19 cellular contexts compared by ENCODE assay signal in genomic region chr11:119566299-119566698, GRCh38.
"Had no signal": no experiment of that assay in that cellular context is flagged by ENCODE, and none has a peak within 500 bp of the region (broad histone marks: within the 10 kb centered on the region; RNA-seq: fewer than 3 reads in every experiment).

No MANE protein-coding gene starts in this region.

- H3K4me3 ChIP-seq: esophagus squamous epithelium, gastroesophageal sphincter, left lung, lower lobe of right lung, right atrium auricular region, smooth muscle cell, tibial artery had no signal

- H3K9me3 ChIP-seq: esophagus squamous epithelium, gastroesophageal sphincter, left lung, lower lobe of right lung, right atrium auricular region, tibial artery had no signal

- H3K27ac ChIP-seq: esophagus squamous epithelium, gastroesophageal sphincter, left lung, lower lobe of right lung, right atrium auricular region, tibial artery had no signal

- H3K9me3 Mint-ChIP-seq: central memory CD8-positive, alpha-beta T cell; stimulated activated effector memory CD8-positive, alpha-beta T cell treated with anti-CD3 and anti-CD28 coated beads, Interleukin-12 subunit alpha, Interleukin-12 subunit beta, amount 100 ng/mL, for 72 hours had no signal

- H3K27me3 ChIP-seq: gastroesophageal sphincter, left lung, right atrium auricular region, tibial artery had no signal

- H3K4me1 ChIP-seq: left lung, lower lobe of right lung had no signal

- DNase-seq: effector memory CD4-positive, alpha-beta T cell; esophagus squamous epithelium; foreskin fibroblast; glutamatergic neuron; hippocampal formation; left lung; lower lobe of right lung; naive thymus-derived CD4-positive, alpha-beta T cell; nephron progenitor cell; stimulated activated CD4-positive, alpha-beta T cell treated with anti-CD3 and anti-CD28 coated beads, Interleukin-4, amount 100 ng/mL, for 1 hour; stimulated activated CD8-positive, alpha-beta memory T cell treated with anti-CD3 and anti-CD28 coated beads, Interleukin-4, amount 100 ng/mL, for 48 hours; stimulated activated naive CD8-positive, alpha-beta T cell treated with anti-CD3 and anti-CD28 coated beads, Interleukin-15, Interleukin-2, amounts not matched to agents 100 U/mL and 50 U/mL, for 24 hours; tibial artery had no signal

- H3K27ac Mint-ChIP-seq: memory B cell; naive thymus-derived CD4-positive, alpha-beta T cell; nephron progenitor cell; stimulated activated effector memory CD8-positive, alpha-beta T cell treated with anti-CD3 and anti-CD28 coated beads, Interleukin-12 subunit alpha, Interleukin-12 subunit beta, amount 100 ng/mL, for 72 hours had no signal

- H3K36me3 Mint-ChIP-seq: stimulated activated effector memory CD8-positive, alpha-beta T cell treated with anti-CD3 and anti-CD28 coated beads, Interleukin-12 subunit alpha, Interleukin-12 subunit beta, amount 100 ng/mL, for 72 hours had no signal

- H3K4me1 Mint-ChIP-seq: central memory CD8-positive, alpha-beta T cell; naive thymus-derived CD4-positive, alpha-beta T cell; stimulated activated effector memory CD8-positive, alpha-beta T cell treated with anti-CD3 and anti-CD28 coated beads, Interleukin-12 subunit alpha, Interleukin-12 subunit beta, amount 100 ng/mL, for 72 hours had no signal

- H3K4me3 Mint-ChIP-seq: central memory CD8-positive, alpha-beta T cell; memory B cell; naive thymus-derived CD4-positive, alpha-beta T cell; nephron progenitor cell; stimulated activated effector memory CD8-positive, alpha-beta T cell treated with anti-CD3 and anti-CD28 coated beads, Interleukin-12 subunit alpha, Interleukin-12 subunit beta, amount 100 ng/mL, for 72 hours had no signal

- H3K36me3 ChIP-seq: esophagus squamous epithelium, gastroesophageal sphincter, left lung, lower lobe of right lung, right atrium auricular region, tibial artery had no signal

- ATAC-seq: gastroesophageal sphincter; left lung; lower lobe of right lung; naive thymus-derived CD4-positive, alpha-beta T cell; stimulated activated effector memory CD8-positive, alpha-beta T cell treated with anti-CD3 and anti-CD28 coated beads, Interleukin-12 subunit alpha, Interleukin-12 subunit beta, amount 100 ng/mL, for 72 hours; stimulated activated naive CD8-positive, alpha-beta T cell treated with anti-CD3 and anti-CD28 coated beads, Interleukin-15, Interleukin-2, amounts not matched to agents 100 U/mL and 50 U/mL, for 24 hours had no signal
